8 cellular contexts compared by ENCODE assay signal in genomic region chr3:49021213-49021812, GRCh38. TPM values are rescaled to one million over a fixed set of nuclear protein-coding genes. Genes with fewer than 3 reads are reported as not detected.
A peak's percentile ranks its signal among the peaks of the same experiment; 100 is the strongest.
DNase-seq lines count a peak whose midpoint lies in the region; ATAC-seq and TF ChIP-seq lines count a peak whose summit lies in the region.

No MANE protein-coding gene starts in this region.

- ATAC-seq in CD4-positive, alpha-beta T cell (ENCODE audit: poor library complexity) = peak; percentile 79
- peak; percentile 52 for ATAC-seq in GM19452 (IDR thresholded peaks at IDR 0.05; ENCODE audit: unreplicated experiment)
- ATAC-seq in HG03575 (IDR thresholded peaks at IDR 0.05; ENCODE audit: extremely low read depth, insufficient number of reproducible peaks, low FRiP score, unreplicated experiment) = peak; percentile 22

- intact Hi-C loops in CD4-positive, alpha-beta T cell (cut with DNase I, micrococcal nuclease) = loop anchor here (1.0 to 10.0 kb wide), 10 partner anchors 8 to 913 kb away; partner anchors contain the start of genes QRICH1 (in 2 of the 2), APEH (in 1 of the 2), ARIH2 (in 1 of the 2) and IMPDH2 (in 1 of the 2)
- intact Hi-C loops in activated CD4-positive, alpha-beta memory T cell treated with anti-CD3 and anti-CD28 coated beads for 36 hours (cut with micrococcal nuclease) = loop anchor here (1.0 to 10.0 kb wide), 8 partner anchors 8 to 423 kb away; partner anchors contain the start of genes IMPDH2, IP6K2, QRICH1 and RHOA
- intact Hi-C loops in dorsolateral prefrontal cortex (cut with DNase I) (loop anchor here in 1 of 2 donors (2.0 to 10.0 kb wide), 5 partner anchors 31 to 393 kb away; partner anchors contain the start of genes P4HTM, PRKAR2A, QRICH1 and RHOA), lower leg skin (cut with DNase I; ENCODE audit: low total_unique reads) (no loop called here)

- CTCF ChIA-PET in CD4-positive, alpha-beta T cell (lab: Charles Lee) = interaction anchor here (0.5 to 5.2 kb wide), 19 partner anchors 9 to 1915 kb away, joined by 3 to 63 read pairs (median 4); partner anchors contain the start of genes IP6K2, KLHDC8B, P4HTM and QRICH1
- CTCF ChIA-PET in activated CD4-positive, alpha-beta memory T cell treated with anti-CD3 and anti-CD28 coated beads for 36 hours (lab: Charles Lee) = interaction anchor here (0.5 to 6.3 kb wide), 19 partner anchors 8 to 428 kb away, joined by 3 to 88 read pairs (median 5); partner anchors contain the start of genes ARIH2, IMPDH2, P4HTM and QRICH1

- H3K27me3 Mint-ChIP-seq in CD4-positive, alpha-beta T cell = no peaks in the 10 kb centered on the region
- no peaks in the 10 kb centered on the region for H3K27me3 Mint-ChIP-seq in activated CD4-positive, alpha-beta memory T cell treated with anti-CD3 and anti-CD28 coated beads for 36 hours

- H3K4me3 ChIP-seq in dorsolateral prefrontal cortex (peak overlapping the region; percentile 73 to 100 (median 98)), lower leg skin (ENCODE audit: low read depth, poor library complexity, severe bottlenecking) (peak overlapping the region; percentile 87)

- WGBS in lower leg skin, 2 donors = 2% methylated on average over 23 to 30 of the region's 60 CpGs

- H3K9me3 Mint-ChIP-seq in CD4-positive, alpha-beta T cell = no peaks in the 10 kb centered on the region
- no peaks in the 10 kb centered on the region for H3K9me3 Mint-ChIP-seq in activated CD4-positive, alpha-beta memory T cell treated with anti-CD3 and anti-CD28 coated beads for 36 hours

- H3K27ac ChIP-seq in CD4-positive, alpha-beta T cell (ENCODE audit: low read depth, low read length) = peak overlapping the region; percentile 98
- peak overlapping the region; percentile 76 to 99 (median 97) for H3K27ac ChIP-seq in dorsolateral prefrontal cortex

- TF ChIP-seq POLR2A in lower leg skin (IDR thresholded peaks at IDR 0.05) = peak in 1 of 2 donors; percentile 89

- peaks cover 50% of the 10 kb centered on the region for H3K36me3 Mint-ChIP-seq in CD4-positive, alpha-beta T cell (ENCODE audit: low read depth)
- H3K36me3 Mint-ChIP-seq in activated CD4-positive, alpha-beta memory T cell treated with anti-CD3 and anti-CD28 coated beads for 36 hours = peaks cover 37% of the 10 kb centered on the region

- peaks cover 48% of the 10 kb centered on the region for H3K4me1 Mint-ChIP-seq in CD4-positive, alpha-beta T cell (ENCODE audit: low read depth)
- peaks cover 55% of the 10 kb centered on the region for H3K4me1 Mint-ChIP-seq in activated CD4-positive, alpha-beta memory T cell treated with anti-CD3 and anti-CD28 coated beads for 36 hours (ENCODE audit: low read depth)

- peak; percentile 96 to 99 (median 98) for DNase-seq in CD4-positive, alpha-beta T cell
- DNase-seq in NCI-H82 (lab: John Stamatoyannopoulos, UW) (peak; percentile 98), dorsolateral prefrontal cortex (peak; percentile 91 to 98 (median 97)), lower leg skin (ENCODE audit: low spot score in 2 of 2) (peak; percentile 99 to 100)
- DNase-seq in activated CD4-positive, alpha-beta memory T cell treated with anti-CD3 and anti-CD28 coated beads for 36 hours = peak; percentile 99
- peak; percentile 97 to 99 for DNase-seq in stimulated activated CD4-positive, alpha-beta T cell treated with anti-CD3 and anti-CD28 coated beads, Interleukin-4, amount 100 ng/mL, for 4 hours

- H3K27ac Mint-ChIP-seq in CD4-positive, alpha-beta T cell = peak overlapping the region; percentile 90
- peak overlapping the region; percentile 98 for H3K27ac Mint-ChIP-seq in activated CD4-positive, alpha-beta memory T cell treated with anti-CD3 and anti-CD28 coated beads for 36 hours

- H3K27me3 ChIP-seq in CD4-positive, alpha-beta T cell (ENCODE audit: control insufficient read depth, insufficient read depth, low read length) = no peaks in the 10 kb centered on the region
- no peaks in the 10 kb centered on the region for H3K27me3 ChIP-seq in dorsolateral prefrontal cortex

- no peak for TF ChIP-seq CTCF in CD4-positive, alpha-beta T cell (IDR thresholded peaks at IDR 0.05)
- TF ChIP-seq CTCF in dorsolateral prefrontal cortex (IDR thresholded peaks at IDR 0.05 in 54 of 56, conservative IDR thresholded peaks at IDR 0.05 in 2 of 56; ENCODE audit: low read depth in 1 of 56, partially characterized antibody in 56 of 56) (no peak), lower leg skin (IDR thresholded peaks at IDR 0.05) (no peak)

- peak overlapping the region; percentile 95 for H3K4me3 Mint-ChIP-seq in CD4-positive, alpha-beta T cell
- peak overlapping the region; percentile 97 for H3K4me3 Mint-ChIP-seq in activated CD4-positive, alpha-beta memory T cell treated with anti-CD3 and anti-CD28 coated beads for 36 hours

- H3K9me3 ChIP-seq in CD4-positive, alpha-beta T cell (ENCODE audit: control insufficient read depth, low read length) = no peaks in the 10 kb centered on the region

- POLR2A ChIA-PET in CD4-positive, alpha-beta T cell (lab: Charles Lee) = interaction anchor here (0.5 to 12.0 kb wide), 26 partner anchors 8 to 1508 kb away, joined by 3 to 331 read pairs (median 6); partner anchors contain the start of genes ARIH2, CCDC71, DAG1 and ELP6
- POLR2A ChIA-PET in activated CD4-positive, alpha-beta memory T cell treated with anti-CD3 and anti-CD28 coated beads for 36 hours (lab: Charles Lee) = interaction anchor here (0.5 to 9.7 kb wide), 11 partner anchors 8 to 652 kb away, joined by 3 to 135 read pairs (median 10); partner anchors contain the start of genes ARIH2, IMPDH2, P4HTM and QRICH1

RNA-seq across cellular contexts. Expression of gene NDUFAF3, which starts 0.6 kb away (rescaled TPM):
- 10 to 100 TPM; 52.7 to 53.2 TPM for total RNA-seq in CD4-positive, alpha-beta T cell
- 100 to 1,000 TPM; 101 to 106 TPM for total RNA-seq in activated CD4-positive, alpha-beta memory T cell treated with anti-CD3 and anti-CD28 coated beads for 36 hours
- total RNA-seq in dorsolateral prefrontal cortex (100 to 1,000 TPM in 8 of 120 experiments, 10 to 100 TPM in 112; 57.3 to 129 (median 81.1) TPM), lower leg skin (10 to 100 TPM; 24.2 to 85.9 (median 65.0) TPM)

RNA-seq across cellular contexts. Expression of gene DALRD3, which starts 2.9 kb away (rescaled TPM):
- total RNA-seq in CD4-positive, alpha-beta T cell = 10 to 100 TPM; 15.1 to 15.6 TPM
- 10 to 100 TPM; 26.2 to 26.5 TPM for total RNA-seq in activated CD4-positive, alpha-beta memory T cell treated with anti-CD3 and anti-CD28 coated beads for 36 hours
- total RNA-seq in dorsolateral prefrontal cortex = 10 to 100 TPM; 12.8 to 34.8 (median 24.4) TPM
- total RNA-seq in lower leg skin = 10 to 100 TPM; 51.5 to 78.4 (median 62.1) TPM

RNA-seq across cellular contexts. Expression of gene IMPDH2, which starts 7.9 kb away (rescaled TPM):
- 100 to 1,000 TPM; 133 to 135 TPM for total RNA-seq in CD4-positive, alpha-beta T cell
- 100 to 1,000 TPM; 430 to 454 TPM for total RNA-seq in activated CD4-positive, alpha-beta memory T cell treated with anti-CD3 and anti-CD28 coated beads for 36 hours
- 10 to 100 TPM; 36.9 to 82.7 (median 56.0) TPM for total RNA-seq in dorsolateral prefrontal cortex
- 100 to 1,000 TPM; 205 to 275 (median 222) TPM for total RNA-seq in lower leg skin

RNA-seq across cellular contexts. Expression of gene WDR6, which starts 14.1 kb away (rescaled TPM):
- 100 to 1,000 TPM; 132 to 134 TPM for total RNA-seq in CD4-positive, alpha-beta T cell
- total RNA-seq in activated CD4-positive, alpha-beta memory T cell treated with anti-CD3 and anti-CD28 coated beads for 36 hours = 100 to 1,000 TPM; 139 to 144 TPM
- total RNA-seq in dorsolateral prefrontal cortex (100 to 1,000 TPM in 89 of 120 experiments, 10 to 100 TPM in 31; 60.3 to 190 (median 117) TPM), lower leg skin (10 to 100 TPM; 39.5 to 86.9 (median 49.8) TPM)

RNA-seq across cellular contexts. Expression of gene P4HTM, which starts 31.3 kb away (rescaled TPM):
- total RNA-seq in CD4-positive, alpha-beta T cell = 10 to 100 TPM; 45.9 to 47.0 TPM
- total RNA-seq in activated CD4-positive, alpha-beta memory T cell treated with anti-CD3 and anti-CD28 coated beads for 36 hours = 10 to 100 TPM; 32.7 to 32.8 TPM
- total RNA-seq in dorsolateral prefrontal cortex (100 to 1,000 TPM in 117 of 120 experiments, 10 to 100 TPM in 3; 91.4 to 175 (median 129) TPM), lower leg skin (10 to 100 TPM; 23.4 to 41.9 (median 36.0) TPM)

Comparison
In these comparisons a context has a peak if more than half of its experiments do, and no peak if none do; other contexts are left out.
1. Peak in every context shown above with its lines: DNase-seq, ATAC-seq, H3K4me3 ChIP-seq and H3K27ac ChIP-seq.
2. ATAC-seq: peak in every context shown above with its lines; median percentile 79 in CD4-positive, alpha-beta T cell; 52 in GM19452; 22 in HG03575.